In genomic region chr5:168176941-168177340, GRCh38 we compare ENCODE assay signal across 27 cellular contexts.
"Had no signal": no experiment of that assay in that cellular context is flagged by ENCODE, and none has a peak within 500 bp of the region (broad histone marks: within the 10 kb centered on the region; RNA-seq: fewer than 3 reads in every experiment).

No MANE protein-coding gene starts in this region.

- H3K9me3 ChIP-seq: esophagus muscularis mucosa, gastrocnemius medialis had no signal

- H3K4me1 ChIP-seq: foreskin keratinocyte, gastrocnemius medialis had no signal

- H3K27me3 ChIP-seq: brain microvascular endothelial cell, esophagus muscularis mucosa, foreskin keratinocyte, gastrocnemius medialis had no signal

- DNase-seq: activated CD4-positive, alpha-beta memory T cell treated with anti-CD3 and anti-CD28 coated beads, Interleukin-2, amount 10 ng/mL, durations not matched to agents 7 days and 5 days; activated CD4-positive, alpha-beta T cell treated with anti-CD3 and anti-CD28 coated beads for 36 hours; activated CD4-positive, alpha-beta T cell treated with anti-CD3 and anti-CD28 coated beads, Interleukin-2, amount 10 ng/mL, durations not matched to agents 24 days and 14 days; activated CD4-positive, alpha-beta T cell treated with anti-CD3 and anti-CD28 coated beads, Interleukin-2, amount 50 U/mL, for 4 hours; activated CD4-positive, CD25-positive, alpha-beta regulatory T cell; activated CD4-positive, CD25-positive, alpha-beta regulatory T cell treated with anti-CD3 and anti-CD28 coated beads, Interleukin-2, amount 50 U/mL, for 72 hours; activated CD8-positive, alpha-beta memory T cell treated with anti-CD3 and anti-CD28 coated beads, Interleukin-2, amount 50 U/mL, for 48 hours; activated gamma-delta T cell; activated naive CD4-positive, alpha-beta T cell; activated naive CD4-positive, alpha-beta T cell treated with anti-CD3 and anti-CD28 coated beads, Interleukin-2, amount 10 ng/mL, durations not matched to agents 7 days and 5 days; activated naive CD8-positive, alpha-beta T cell treated with anti-CD3 and anti-CD28 coated beads, Interleukin-2, amount 10 ng/mL, durations not matched to agents 7 days and 5 days; activated T-cell treated with anti-CD3 and anti-CD28 coated beads for 4 hours; activated T-cell treated with anti-CD3 and anti-CD28 coated beads, Interleukin-2, amount 50 U/mL, for 24 hours; activated T-cell treated with anti-CD3 and anti-CD28 coated beads, Interleukin-2, amount 50 U/mL, for 72 hours; brain microvascular endothelial cell; caudate nucleus; cortex of kidney; dermis blood vessel endothelial cell; effector CD4-positive, alpha-beta T cell; effector memory CD8-positive, alpha-beta T cell; erythroblast; foreskin keratinocyte; gastrocnemius medialis; glutamatergic neuron; T1000 had no signal

- H3K27ac ChIP-seq: brain microvascular endothelial cell, foreskin keratinocyte, gastrocnemius medialis had no signal

- ATAC-seq: activated CD4-positive, alpha-beta T cell treated with anti-CD3 and anti-CD28 coated beads for 36 hours; activated naive CD4-positive, alpha-beta T cell treated with anti-CD3 and anti-CD28 coated beads, Interleukin-2, amount 50 U/mL, for 72 hours; activated T-cell treated with anti-CD3 and anti-CD28 coated beads, Interleukin-2, amount 50 U/mL, for 72 hours; effector memory CD8-positive, alpha-beta T cell; foreskin keratinocyte; gastrocnemius medialis had no signal

- H3K36me3 ChIP-seq: brain microvascular endothelial cell, esophagus muscularis mucosa, gastrocnemius medialis had no signal

- H3K4me3 ChIP-seq: esophagus muscularis mucosa, gastrocnemius medialis had no signal
